ENCODE assay signal across 16 cellular contexts in the genomic region with DNA sequence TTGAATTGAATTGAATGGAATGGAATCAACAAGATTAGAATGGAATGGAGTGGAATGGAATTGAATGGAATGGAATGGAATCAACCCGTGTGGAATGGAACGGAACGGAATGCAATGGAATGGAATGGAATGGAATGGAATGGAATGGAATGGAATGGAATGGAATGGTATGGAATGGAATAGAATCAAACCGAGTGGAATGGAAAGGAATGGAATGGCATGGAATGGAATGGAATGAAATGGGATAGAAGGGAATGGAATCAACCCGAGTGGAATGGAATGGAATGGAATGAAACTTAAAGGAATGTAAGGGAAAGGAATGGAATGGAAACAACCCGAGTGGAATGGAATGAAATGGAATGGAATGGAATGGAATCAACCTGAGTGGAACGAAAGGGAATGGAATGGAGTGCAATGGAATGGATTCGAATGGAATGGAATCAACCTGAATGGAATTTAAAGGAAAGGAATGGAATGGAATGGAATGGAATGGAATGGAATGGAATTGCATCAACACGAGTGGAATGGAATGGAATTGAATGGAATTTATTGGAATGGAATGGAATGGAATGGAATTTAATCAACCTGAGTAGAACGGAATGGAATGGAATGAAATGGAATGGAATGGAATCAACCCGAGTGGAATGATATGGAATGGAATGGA.
A peak's percentile ranks its signal among the peaks of the same experiment; 100 is the strongest.
DNase-seq lines count a peak whose midpoint lies in the region; ATAC-seq and TF ChIP-seq lines count a peak whose summit lies in the region.
"Had no signal": no experiment of that assay in that cellular context is flagged by ENCODE, and none has a peak within 500 bp of the region (broad histone marks: within the 10 kb centered on the region; RNA-seq: fewer than 3 reads in every experiment).

No MANE protein-coding gene starts in this region.

- no peaks in the 10 kb centered on the region for H3K27me3 ChIP-seq in adrenal gland

- H3K4me3 ChIP-seq in mucosa of descending colon = no peak overlapping the region
- no peak overlapping the region for H3K4me3 ChIP-seq in adrenal gland
- H3K4me3 ChIP-seq: HAP-1, lung, smooth muscle cell had no signal

- TF ChIP-seq POLR2A in adrenal gland (IDR thresholded peaks at IDR 0.05) (no peak), erythroblast (IDR thresholded peaks at IDR 0.05; ENCODE audit: low read length) (no peak)

- H3K36me3 ChIP-seq in mucosa of descending colon (ENCODE audit: low read depth) = no peaks in the 10 kb centered on the region
- no peaks in the 10 kb centered on the region for H3K36me3 ChIP-seq in adrenal gland (replicated peaks in 1 of 2)
- H3K36me3 ChIP-seq: HAP-1 had no signal

- ATAC-seq in HG03196 (IDR thresholded peaks at IDR 0.05; ENCODE audit: unreplicated experiment) = peak; percentile 30
- peak; percentile 52 for ATAC-seq in esophagus mucosa
- peak; percentile 45 for ATAC-seq in mucosa of descending colon
- no peak for ATAC-seq in HG02885 (IDR thresholded peaks at IDR 0.05; ENCODE audit: poor library complexity, unreplicated experiment)

- TF ChIP-seq CTCF in mucosa of descending colon (IDR thresholded peaks at IDR 0.05) (no peak), adrenal gland (IDR thresholded peaks at IDR 0.05) (no peak)

- H3K4me1 ChIP-seq in mucosa of descending colon (ENCODE audit: low read depth) (no peaks in the 10 kb centered on the region), adrenal gland (replicated peaks in 1 of 2) (no peaks in the 10 kb centered on the region)
- H3K4me1 ChIP-seq: HAP-1 had no signal

- intact Hi-C loops in mucosa of descending colon (cut with DNase I, micrococcal nuclease) (no loop called here), adrenal gland (cut with DNase I) (no loop called here)

- peaks cover 11% of the 10 kb centered on the region for H3K9me3 ChIP-seq in mucosa of descending colon
- peaks cover 0 to 13% (median 0%) of the 10 kb centered on the region in 3 donors for H3K9me3 ChIP-seq in adrenal gland (replicated peaks in 1 of 3)

- no peak overlapping the region for H3K27ac ChIP-seq in adrenal gland

- DNase-seq in ELR (ENCODE audit: low read depth) (peak; percentile 6), mucosa of descending colon (no peak), NCI-H2196 (lab: John Stamatoyannopoulos, UW; ENCODE audit: unreplicated experiment) (no peak), adrenal gland (no peak), erythroblast (lab: John Stamatoyannopoulos, UW) (no peak)
- DNase-seq: activated CD4-positive, CD25-positive, alpha-beta regulatory T cell treated with anti-CD3 and anti-CD28 coated beads, Interleukin-2, amount 50 U/mL, for 72 hours; NCI-H2081; NCI-H774; substantia nigra; T-helper 1 cell had no signal

- WGBS in adrenal gland, 4 donors = 57 to 63% (median 61%) methylated on average over 11 of the region's 11 CpGs
